In genomic region chr18:55339990-55340389, GRCh38 we compare ENCODE assay signal across 1 cellular context.
TF ChIP-seq lines count a peak whose summit lies in the region.

No MANE protein-coding gene starts in this region.

TF ChIP-seq in IMR-90, 13 proteins besides CTCF, POLR2A, EP300 and RAD21:
- TF ChIP-seq CHD1 (IDR thresholded peaks at IDR 0.05; ENCODE audit: low read depth, low read length) = no peak
- TF ChIP-seq NFE2L2 (IDR thresholded peaks at IDR 0.05; ENCODE audit: low read depth, low read length) = no peak
- TF ChIP-seq MAZ (IDR thresholded peaks at IDR 0.05; ENCODE audit: borderline replicate concordance, low read depth, low read length) = no peak
- no peak for TF ChIP-seq CEBPB (IDR thresholded peaks at IDR 0.05; ENCODE audit: low read depth, low read length)
- no peak for TF ChIP-seq RCOR1 (IDR thresholded peaks at IDR 0.05; ENCODE audit: insufficient replicate concordance, low read length)
- no peak for TF ChIP-seq BHLHE40 (IDR thresholded peaks at IDR 0.05; ENCODE audit: low read depth, low read length)
- TF ChIP-seq RFX5 (IDR thresholded peaks at IDR 0.05; ENCODE audit: low read depth, low read length) = no peak
